Comparison of ENCODE assay signal across 16 cellular contexts in genomic region chr3:4908066-4908768, GRCh38.
A peak's percentile ranks its signal among the peaks of the same experiment; 100 is the strongest.
DNase-seq lines count a peak whose midpoint lies in the region; ATAC-seq, FAIRE-seq and TF ChIP-seq lines count a peak whose summit lies in the region.
"Had no signal": no experiment of that assay in that cellular context is flagged by ENCODE, and none has a peak within 500 bp of the region (broad histone marks: within the 10 kb centered on the region; RNA-seq: fewer than 3 reads in every experiment).

No MANE protein-coding gene starts in this region.

- no peaks in the 10 kb centered on the region for H3K27me3 Mint-ChIP-seq in activated CD4-positive, alpha-beta T cell treated with anti-CD3 and anti-CD28 coated beads, Interleukin-2, amount 10 ng/mL, durations not matched to agents 7 days and 5 days
- H3K27me3 Mint-ChIP-seq: memory B cell had no signal

- peaks cover 53% of the 10 kb centered on the region for H3K4me1 Mint-ChIP-seq in activated CD4-positive, alpha-beta T cell treated with anti-CD3 and anti-CD28 coated beads, Interleukin-2, amount 10 ng/mL, durations not matched to agents 7 days and 5 days
- H3K4me1 Mint-ChIP-seq: memory B cell had no signal

- no peak overlapping the region for H3K4me3 Mint-ChIP-seq in activated CD4-positive, alpha-beta T cell treated with anti-CD3 and anti-CD28 coated beads, Interleukin-2, amount 10 ng/mL, durations not matched to agents 7 days and 5 days
- H3K4me3 Mint-ChIP-seq: memory B cell had no signal

- H3K9ac ChIP-seq in GM12878 (ENCODE audit: control insufficient read depth, insufficient read depth, low read length) (no peak overlapping the region), trophoblast cell (ENCODE audit: low read length) (no peak overlapping the region)

- H4K12ac ChIP-seq in trophoblast cell (ENCODE audit: low read depth, low read length) = no peak overlapping the region

- H2BK12ac ChIP-seq in trophoblast cell (ENCODE audit: low read length) = no peak overlapping the region

- no peak overlapping the region for H4K8ac ChIP-seq in trophoblast cell (ENCODE audit: low read depth, low read length)

- H3K4me3 ChIP-seq in GM12878 = no peak overlapping the region
- no peak overlapping the region for H3K4me3 ChIP-seq in trophoblast cell (ENCODE audit: low read depth, low read length)

- H3K14ac ChIP-seq in trophoblast cell (ENCODE audit: low read length) = no peak overlapping the region

- no peak for TF ChIP-seq CTCF in GM12878 (IDR thresholded peaks at IDR 0.05 in 2 of 3, conservative IDR thresholded peaks at IDR 0.05 in 1 of 3; ENCODE audit: control insufficient read depth in 2 of 3, extremely low read depth in 1 of 3, insufficient read depth in 1 of 3, low read depth in 3 of 3, low read length in 3 of 3)

- no peak overlapping the region for H2BK120ac ChIP-seq in trophoblast cell (ENCODE audit: insufficient read depth, low read length, poor library complexity)

- ATAC-seq in HG02870 (IDR thresholded peaks at IDR 0.05; ENCODE audit: unreplicated experiment) = peak; percentile 47
- ATAC-seq in GM12878 = peak; percentile 60
- ATAC-seq: HCT116 had no signal

- 40% methylated on average over 6 of the region's 6 CpGs for WGBS in GM12878 (ENCODE audit: insufficient coverage, insufficient replicate concordance, low lambda C conversion rate, missing lambda C conversion rate)
- 100% methylated on average over 1 of the region's 6 CpGs for WGBS in trophoblast cell (ENCODE audit: extremely low coverage, insufficient coverage, insufficient read length)

- peaks cover 11% of the 10 kb centered on the region for H3K9me3 Mint-ChIP-seq in activated CD4-positive, alpha-beta T cell treated with anti-CD3 and anti-CD28 coated beads, Interleukin-2, amount 10 ng/mL, durations not matched to agents 7 days and 5 days
- H3K9me3 Mint-ChIP-seq: memory B cell had no signal

- no peak overlapping the region for H3K4ac ChIP-seq in trophoblast cell (ENCODE audit: low read depth, low read length)

- H2AK5ac ChIP-seq in trophoblast cell (ENCODE audit: low read length) = no peak overlapping the region

- H3K79me2 ChIP-seq in GM12878 (ENCODE audit: control insufficient read depth, insufficient read depth, low read length) (no peaks in the 10 kb centered on the region), trophoblast cell (ENCODE audit: control insufficient read depth, insufficient read depth, low read length, poor library complexity) (no peaks in the 10 kb centered on the region)

- intact Hi-C loops in GM12878 (cut with micrococcal nuclease; ENCODE audit: unreplicated experiment) = loop anchor here (2.0 to 5.0 kb wide), 2 partner anchors 19 to 149 kb away; no protein-coding TSS in a partner anchor

- no peak overlapping the region for H2BK5ac ChIP-seq in trophoblast cell (ENCODE audit: low read depth, low read length, poor library complexity)

- no peak for TF ChIP-seq RAD21 in GM12878 (IDR thresholded peaks at IDR 0.05; ENCODE audit: insufficient read depth, low read depth, low read length)

- no peak for TF ChIP-seq EP300 in GM12878 (IDR thresholded peaks at IDR 0.05; ENCODE audit: borderline replicate concordance in 1 of 2, control insufficient read depth in 1 of 2, low read depth in 2 of 2, low read length in 2 of 2)

- CTCF ChIA-PET in activated CD4-positive, alpha-beta T cell treated with anti-CD3 and anti-CD28 coated beads, Interleukin-2, amount 10 ng/mL, durations not matched to agents 7 days and 5 days (lab: Charles Lee) = interaction anchor here (0.8 to 1.6 kb wide), 6 partner anchors 8 to 72 kb away, joined by 3 to 4 read pairs (median 3); no protein-coding TSS in a partner anchor
- CTCF ChIA-PET in GM12878 (lab: Yijun Ruan, JAX) = interaction anchor here (0.6 to 1.7 kb wide), 3 partner anchors 26 to 68 kb away, joined by 3 to 7 read pairs (median 4); no protein-coding TSS in a partner anchor

- no peaks in the 10 kb centered on the region for H3K36me3 ChIP-seq in GM12878 (ENCODE audit: control insufficient read depth in 2 of 2, insufficient read depth in 2 of 2, low read length in 1 of 2)
- H3K36me3 ChIP-seq in trophoblast cell (ENCODE audit: control insufficient read depth in 1 of 2, insufficient read depth in 2 of 2, low read length in 2 of 2) = no peaks in the 10 kb centered on the region

- H4K20me1 ChIP-seq in GM12878 (ENCODE audit: control insufficient read depth, insufficient read depth) = no peaks in the 10 kb centered on the region

- peaks cover 4% of the 10 kb centered on the region for H3K79me1 ChIP-seq in trophoblast cell (ENCODE audit: low read length)

- H3K4me2 ChIP-seq in GM12878 (ENCODE audit: control insufficient read depth, insufficient read depth) (peak overlapping the region; percentile 47), trophoblast cell (ENCODE audit: low read length) (no peak overlapping the region)

- peak overlapping the region; percentile 34 for H3K27ac Mint-ChIP-seq in activated CD4-positive, alpha-beta T cell treated with anti-CD3 and anti-CD28 coated beads, Interleukin-2, amount 10 ng/mL, durations not matched to agents 7 days and 5 days
- H3K27ac Mint-ChIP-seq: memory B cell had no signal

- H3K23ac ChIP-seq in trophoblast cell (ENCODE audit: low read length) = no peak overlapping the region

- peaks cover 22% of the 10 kb centered on the region for H3K4me1 ChIP-seq in GM12878 (ENCODE audit: control insufficient read depth, insufficient read depth, low read length)
- peaks cover 5 to 11% of the 10 kb centered on the region in 2 experiments for H3K4me1 ChIP-seq in trophoblast cell (ENCODE audit: control insufficient read depth in 1 of 2, insufficient read depth in 2 of 2, low read length in 2 of 2)

- peaks cover 7% of the 10 kb centered on the region for H3K36me3 Mint-ChIP-seq in activated CD4-positive, alpha-beta T cell treated with anti-CD3 and anti-CD28 coated beads, Interleukin-2, amount 10 ng/mL, durations not matched to agents 7 days and 5 days (ENCODE audit: low read depth)

- H3K27ac ChIP-seq in GM12878 (ENCODE audit: control insufficient read depth, insufficient read depth) (peak overlapping the region; percentile 1), trophoblast cell (ENCODE audit: low read depth, low read length) (no peak overlapping the region)

- peak overlapping the region; percentile 2 for H4K91ac ChIP-seq in trophoblast cell (ENCODE audit: low read depth, low read length)

- POLR2A ChIA-PET in activated CD4-positive, alpha-beta T cell treated with anti-CD3 and anti-CD28 coated beads, Interleukin-2, amount 10 ng/mL, durations not matched to agents 7 days and 5 days (lab: Charles Lee) = interaction anchor here (0.6 kb wide), 1 partner anchor 19 kb away, joined by 3 read pairs; no protein-coding TSS in a partner anchor
- POLR2A ChIA-PET in GM12878 (lab: Charles Lee) = interaction anchor here (0.6 to 1.3 kb wide), 3 partner anchors 12 to 41 kb away, joined by 3 to 8 read pairs (median 3); no protein-coding TSS in a partner anchor

- in situ Hi-C loops in GM12878 (cut with MboI) = no loop called here

- BruUV-seq in GM12878 (replicated peaks; lab: Mats Ljungman, UMichigan) = no TSS peak

- RAD21 ChIA-PET in GM12878 (lab: Charles Lee; ENCODE audit: unreplicated experiment) = interaction anchor here (0.7 to 4.6 kb wide), 5 partner anchors 10 to 68 kb away, joined by 3 to 26 read pairs (median 10); no protein-coding TSS in a partner anchor

- H3K9me3 ChIP-seq in GM12878 (replicated peaks; ENCODE audit: control insufficient read depth, insufficient read depth, low read length) (peaks cover 2% of the 10 kb centered on the region; the same call in 2 of the 3 replicates), trophoblast cell (ENCODE audit: insufficient read depth, low read depth, low read length) (no peaks in the 10 kb centered on the region)

- peak overlapping the region; percentile 7; the same call in 1 of the 2 replicates for H2AFZ ChIP-seq in GM12878 (ENCODE audit: control insufficient read depth, low read depth, low read length)
- no peak overlapping the region for H2AFZ ChIP-seq in trophoblast cell (ENCODE audit: insufficient read depth, low read length, poor library complexity)

- H3K18ac ChIP-seq in trophoblast cell (ENCODE audit: low read length) = no peak overlapping the region

- no peak for TF ChIP-seq POLR2A in GM12878 (IDR thresholded peaks at IDR 0.05; ENCODE audit: low read depth, low read length)

- FAIRE-seq in GM12878 (lab: Jason Lieb, UNC) = no peak
- FAIRE-seq: endometrium had no signal

- H3K27me3 ChIP-seq in GM12878 (replicated peaks in 1 of 2; ENCODE audit: control insufficient read depth in 2 of 2, insufficient read depth in 2 of 2, low read length in 1 of 2) = no peaks in the 10 kb centered on the region
- H3K27me3 ChIP-seq in trophoblast cell (ENCODE audit: insufficient read depth, low read length) = no peaks in the 10 kb centered on the region

- DNase-seq in activated CD4-positive, alpha-beta T cell treated with anti-CD3 and anti-CD28 coated beads, Interleukin-2, amount 10 ng/mL, durations not matched to agents 7 days and 5 days = no peak
- no peak for DNase-seq in activated CD4-positive, alpha-beta T cell treated with anti-CD3 and anti-CD28 coated beads for 48 hours
- DNase-seq in GM12878 (ENCODE audit: low read depth, low spot score) (no peak), trophoblast cell (no peak), SIG-M5 treated with dmso at 0.1 percent for 504 hours (lab: John Stamatoyannopoulos, UW; ENCODE audit: unreplicated experiment) (no peak), NCI-H748 treated with DMSO at 0.1 percent for 48 hours (lab: John Stamatoyannopoulos, UW) (no peak), SHP77 (lab: John Stamatoyannopoulos, UW) (no peak)
- DNase-seq: ACHN, caudate nucleus, foreskin fibroblast, NCI-H2029, NCI-H526 treated with DMSO at 0.1 percent for 48 hours had no signal

- SMC1A ChIA-PET in GM12878 (lab: Charles Lee; ENCODE audit: uncharacterized antibody, unreplicated experiment) = interaction anchor here (0.7 to 4.9 kb wide), 10 partner anchors 10 to 145 kb away, joined by 3 to 21 read pairs (median 4); no protein-coding TSS in a partner anchor

TF ChIP-seq in GM12878, 131 proteins besides CTCF, POLR2A, EP300 and RAD21:
- 0 out of 2 replicates have a peak, but pooled peaks have one; percentile 19 for TF ChIP-seq EED (IDR thresholded peaks at IDR 0.05; ENCODE audit: low read depth)
- TF ChIP-seq NFIC (IDR thresholded peaks at IDR 0.05; ENCODE audit: low read depth, low read length) = peak; percentile 17; the same call in 1 of the 2 replicates
- TF ChIP-seq TCF12 (IDR thresholded peaks at IDR 0.05; ENCODE audit: low read depth, low read length) = peak; percentile 36; the same call in 1 of the 2 replicates
- TF ChIP-seq NR2F1 (conservative IDR thresholded peaks at IDR 0.05) = peak; percentile 27; the same call in 1 of the 2 replicates
- no peak for TF ChIP-seq ZBED1 (IDR thresholded peaks at IDR 0.05; ENCODE audit: borderline replicate concordance)
- TF ChIP-seq SMARCA5 (IDR thresholded peaks at IDR 0.05) = peak; percentile 69; the same call in 1 of the 2 replicates
- TF ChIP-seq ZNF217 (IDR thresholded peaks at IDR 0.05) = peak; percentile 58
- no peak; the same call in 1 of the 2 replicates for TF ChIP-seq KDM1A (IDR thresholded peaks at IDR 0.05; ENCODE audit: borderline replicate concordance)
